8 cellular contexts compared by ENCODE assay signal in genomic region chr12:32312049-32312670, GRCh38.
A peak's percentile ranks its signal among the peaks of the same experiment; 100 is the strongest.
DNase-seq lines count a peak whose midpoint lies in the region; ATAC-seq and TF ChIP-seq lines count a peak whose summit lies in the region.

No MANE protein-coding gene starts in this region.

- no peak overlapping the region for H3K27ac ChIP-seq in OCI-LY7 (ENCODE audit: low read depth, low read length, poor library complexity, severe bottlenecking)
- H3K27ac ChIP-seq in dorsolateral prefrontal cortex, result peak overlapping the region in 1 of 59 donors; percentile 22

- TF ChIP-seq CTCF in OCI-LY7 (conservative IDR thresholded peaks at IDR 0.05; ENCODE audit: low read length) (peak; percentile 90), dorsolateral prefrontal cortex (IDR thresholded peaks at IDR 0.05 in 54 of 56, conservative IDR thresholded peaks at IDR 0.05 in 2 of 56; ENCODE audit: low read depth in 1 of 56, partially characterized antibody in 56 of 56) (peak; percentile 19 to 79 (median 61))

- POLR2A ChIA-PET in OCI-LY7 (lab: Charles Lee), result interaction anchor here (0.6 to 1.7 kb wide), 4 partner anchors 11 to 172 kb away, joined by 3 to 6 read pairs (median 4); no protein-coding TSS in a partner anchor

- H2AFZ ChIP-seq in OCI-LY7 (ENCODE audit: low read length), result no peak overlapping the region

- CTCF ChIA-PET in OCI-LY7 (lab: Charles Lee; ENCODE audit: unreplicated experiment), result interaction anchor here (1.0 to 1.3 kb wide), 3 partner anchors 12 to 659 kb away, joined by 3 to 4 read pairs (median 3); no protein-coding TSS in a partner anchor

- H3K9me2 ChIP-seq in OCI-LY7 (ENCODE audit: insufficient read depth, low read length), result no peaks in the 10 kb centered on the region

- H3K4me3 ChIP-seq in OCI-LY7 (ENCODE audit: low read depth, low read length, poor library complexity, severe bottlenecking) (no peak overlapping the region), dorsolateral prefrontal cortex (no peak overlapping the region)

- no peaks in the 10 kb centered on the region for H3K27me3 ChIP-seq in dorsolateral prefrontal cortex

- DNase-seq in Daoy (ENCODE audit: low read depth) (peak; percentile 36), Kasumi-1 (lab: John Stamatoyannopoulos, UW) (peak; percentile 43 to 49), OCI-LY7 (ENCODE audit: low spot score) (peak; percentile 82), dorsolateral prefrontal cortex (no peak), myocyte (ENCODE audit: low read depth) (peak; percentile 62)
- DNase-seq in stimulated activated CD4-positive, alpha-beta T cell treated with anti-CD3 and anti-CD28 coated beads, Interleukin-2, amount 100 ng/mL, for 24 hours, result no peak

- no peaks in the 10 kb centered on the region for H4K20me1 ChIP-seq in OCI-LY7 (ENCODE audit: insufficient read depth, low read length)

- H3K9me3 ChIP-seq in OCI-LY7 (ENCODE audit: low read length), result no peaks in the 10 kb centered on the region

- H3K36me3 ChIP-seq in OCI-LY7 (ENCODE audit: insufficient read depth, low read length), result peaks cover 23% of the 10 kb centered on the region

- no peak for ATAC-seq in GM18519 (IDR thresholded peaks at IDR 0.05; ENCODE audit: low FRiP score, unreplicated experiment)
- no peak for ATAC-seq in GM21423 (IDR thresholded peaks at IDR 0.05; ENCODE audit: unreplicated experiment)

- peak overlapping the region; percentile 17 for H3K4me2 ChIP-seq in OCI-LY7 (ENCODE audit: low read length)

- H3K4me1 ChIP-seq in OCI-LY7 (ENCODE audit: insufficient read depth, low read length, poor library complexity, severe bottlenecking), result peaks cover 12% of the 10 kb centered on the region

- H3K79me2 ChIP-seq in OCI-LY7 (ENCODE audit: insufficient read depth, low read depth, low read length), result peaks cover 17% of the 10 kb centered on the region; the same call in 1 of the 2 replicates

- BruUV-seq in OCI-LY7 (replicated peaks; lab: Mats Ljungman, UMichigan), result no TSS peak

- intact Hi-C loops in OCI-LY7 (cut with micrococcal nuclease; ENCODE audit: unreplicated experiment) (loop anchor here (1.0 to 5.0 kb wide), 2 partner anchors 51 to 910 kb away; no protein-coding TSS in a partner anchor), dorsolateral prefrontal cortex (cut with DNase I) (loop anchor here in 1 of 2 donors (2.0 to 10.0 kb wide), 3 partner anchors 205 to 907 kb away; partner anchors contain the start of gene BICD1)

Comparison
In these comparisons a context has a peak if more than half of its experiments do, and no peak if none do; other contexts are left out.
1. DNase-seq: peak in Daoy (single experiment), Kasumi-1 (2 of 2), OCI-LY7 (single experiment) and myocyte (single experiment); none in dorsolateral prefrontal cortex (0 of 10) and stimulated activated CD4-positive, alpha-beta T cell treated with anti-CD3 and anti-CD28 coated beads, Interleukin-2, amount 100 ng/mL, for 24 hours (0 of 2).